27 cellular contexts compared by ENCODE assay signal in genomic region chr3:57184516-57184915, GRCh38. TPM values are rescaled to one million over a fixed set of nuclear protein-coding genes. Genes with fewer than 3 reads are reported as not detected.
DNase-seq lines count a peak whose midpoint lies in the region; ATAC-seq, FAIRE-seq and TF ChIP-seq lines count a peak whose summit lies in the region.
"Had no signal": no experiment of that assay in that cellular context is flagged by ENCODE, and none has a peak within 500 bp of the region (broad histone marks: within the 10 kb centered on the region; RNA-seq: fewer than 3 reads in every experiment).

No MANE protein-coding gene starts in this region.

- no peak overlapping the region for H3K14ac ChIP-seq in H1 (ENCODE audit: insufficient read length)

- H3K23ac ChIP-seq in H1 (ENCODE audit: insufficient read length) (no peak overlapping the region), mesendoderm (ENCODE audit: low read length) (no peak overlapping the region)

- H4K8ac ChIP-seq in H1 (ENCODE audit: extremely low read depth, insufficient read depth, low read length) (no peak overlapping the region), mesendoderm (ENCODE audit: low read depth, low read length) (no peak overlapping the region)

- no peak overlapping the region for H2BK20ac ChIP-seq in H1 (ENCODE audit: low read length)

- H2BK15ac ChIP-seq in H1 (ENCODE audit: low read length) (no peak overlapping the region), mesendoderm (replicated peaks; ENCODE audit: low read depth) (no peak overlapping the region)

- H3K56ac ChIP-seq in H1 (replicated peaks; ENCODE audit: insufficient read length, low read depth, low read length) (no peak overlapping the region), mesendoderm (ENCODE audit: low read length) (no peak overlapping the region)

- H3K9ac ChIP-seq in H1 (replicated peaks in 1 of 4; ENCODE audit: extremely low read depth in 1 of 4, low read depth in 3 of 4, low read length in 3 of 4) = no peak overlapping the region
- H3K9ac ChIP-seq in mesendoderm (ENCODE audit: low read length) = no peak overlapping the region
- H3K9ac ChIP-seq: KMS-11 had no signal

- H4K20me1 ChIP-seq in H1 (replicated peaks in 1 of 2; ENCODE audit: control insufficient read depth in 1 of 2, insufficient read depth in 2 of 2, low read length in 2 of 2) = no peaks in the 10 kb centered on the region

- H3K27me3 ChIP-seq in H1 (replicated peaks in 1 of 4; ENCODE audit: control insufficient read depth in 3 of 4, extremely low read depth in 1 of 4, insufficient read depth in 3 of 4, low read length in 3 of 4) (no peaks in the 10 kb centered on the region), mesendoderm (ENCODE audit: insufficient read depth, low read length, poor library complexity) (no peaks in the 10 kb centered on the region)
- H3K27me3 ChIP-seq in CD4-positive, alpha-beta T cell (ENCODE audit: control insufficient read depth, insufficient read depth, low read length) = no peaks in the 10 kb centered on the region
- H3K27me3 ChIP-seq: BE2C, breast epithelium, neutrophil had no signal

- H3K23me2 ChIP-seq in H1 (ENCODE audit: low read depth, low read length) = no peaks in the 10 kb centered on the region

- DNase-seq in AG10803 (ENCODE audit: low read depth) (peak; percentile 44), NCI-H82 (lab: John Stamatoyannopoulos, UW) (peak; percentile 87), H1 (ENCODE audit: low read depth in 1 of 2, low spot score in 2 of 2) (no peak), mesendoderm (peak; percentile 47), NCI-H2227 (lab: John Stamatoyannopoulos, UW; ENCODE audit: unreplicated experiment) (no peak)
- DNase-seq in CD4-positive, alpha-beta T cell = no peak
- no peak for DNase-seq in activated CD4-positive, alpha-beta T cell treated with anti-CD3 and anti-CD28 coated beads for 4 hours
- DNase-seq: activated CD4-positive, alpha-beta T cell treated with anti-CD3 and anti-CD28 coated beads for 48 hours; activated naive CD4-positive, alpha-beta T cell treated with anti-CD3 and anti-CD28 coated beads for 36 hours; activated T-cell treated with anti-CD3 and anti-CD28 coated beads, Interleukin-2, amount 50 U/mL, for 72 hours; amniotic stem cell; BE2C; Caco-2; effector memory CD4-positive, alpha-beta T cell; kidney glomerular epithelial cell; NCI-H1436 treated with DMSO at 0.1 percent for 48 hours; NCI-H2171; NCI-H524 treated with DMSO at 0.1 percent for 48 hours; stimulated activated CD8-positive, alpha-beta memory T cell treated with anti-CD3 and anti-CD28 coated beads, Interleukin-4, amount 100 ng/mL, for 48 hours; T-helper 17 cell; trophoblast cell had no signal

- H2AFZ ChIP-seq in H1 (ENCODE audit: low read length) = 0 out of 2 replicates have a peak overlapping the region, but pooled peaks have one; percentile 2

- H3K4me2 ChIP-seq in H1 (ENCODE audit: insufficient read depth in 1 of 2, low read depth in 2 of 2, low read length in 2 of 2) = no peak overlapping the region
- no peak overlapping the region for H3K4me2 ChIP-seq in mesendoderm (ENCODE audit: low read length)
- H3K4me2 ChIP-seq: KMS-11 had no signal

- CTCF ChIA-PET in H1 (lab: Charles Lee; ENCODE audit: partially characterized antibody) = interaction anchor here (0.6 to 2.3 kb wide), 8 partner anchors 13 to 194 kb away, joined by 3 to 7 read pairs (median 4); no protein-coding TSS in a partner anchor
- CTCF ChIA-PET in CD4-positive, alpha-beta T cell (lab: Charles Lee) = no interaction called here

- H3K9me3 Mint-ChIP-seq in CD4-positive, alpha-beta T cell = no peaks in the 10 kb centered on the region
- H3K9me3 Mint-ChIP-seq: activated naive CD4-positive, alpha-beta T cell treated with anti-CD3 and anti-CD28 coated beads for 36 hours; activated T-cell treated with anti-CD3 and anti-CD28 coated beads, Interleukin-2, amount 50 U/mL, for 72 hours had no signal

- intact Hi-C loops in CD4-positive, alpha-beta T cell (cut with DNase I, micrococcal nuclease) = no loop called here

- no peaks in the 10 kb centered on the region for H3K79me2 ChIP-seq in H1 (ENCODE audit: control insufficient read depth in 1 of 2, insufficient read depth in 2 of 2, low read length in 2 of 2)
- no peaks in the 10 kb centered on the region for H3K79me2 ChIP-seq in mesendoderm (ENCODE audit: control insufficient read depth, insufficient read depth, low read length)

- TF ChIP-seq RAD21 in H1 (IDR thresholded peaks at IDR 0.05 in 1 of 2, conservative IDR thresholded peaks at IDR 0.05 in 1 of 2; ENCODE audit: low read depth in 2 of 2, low read length in 2 of 2) = no peak

- no peak for TF ChIP-seq CTCF in AG10803 (conservative IDR thresholded peaks at IDR 0.05; ENCODE audit: low read length)
- no peak for TF ChIP-seq CTCF in H1 (IDR thresholded peaks at IDR 0.05; ENCODE audit: control extremely low read depth in 1 of 3, insufficient read depth in 1 of 3, low read depth in 1 of 3, low read length in 3 of 3)
- TF ChIP-seq CTCF in CD4-positive, alpha-beta T cell (IDR thresholded peaks at IDR 0.05) = no peak

- H3K4me3 ChIP-seq in AG10803 (ENCODE audit: low read length) (no peak overlapping the region), H1 (ENCODE audit: extremely low read depth in 1 of 4, insufficient read depth in 2 of 4, low read depth in 3 of 4, low read length in 4 of 4) (no peak overlapping the region), mesendoderm (ENCODE audit: low read length) (no peak overlapping the region)
- H3K4me3 ChIP-seq: breast epithelium had no signal

- H2BK120ac ChIP-seq in H1 (replicated peaks; ENCODE audit: low read depth, low read length) (no peak overlapping the region), mesendoderm (ENCODE audit: low read depth, low read length) (no peak overlapping the region)

- H3K36me3 Mint-ChIP-seq in CD4-positive, alpha-beta T cell (ENCODE audit: low read depth) = no peaks in the 10 kb centered on the region

- ATAC-seq in CD4-positive, alpha-beta T cell (ENCODE audit: poor library complexity) = no peak
- no peak for ATAC-seq in GM18873 (IDR thresholded peaks at IDR 0.05; ENCODE audit: low FRiP score, unreplicated experiment)
- ATAC-seq: activated T-cell treated with anti-CD3 and anti-CD28 coated beads, Interleukin-2, amount 50 U/mL, for 72 hours; T-helper 17 cell had no signal

- H4K91ac ChIP-seq in H1 (replicated peaks; ENCODE audit: insufficient read length, low read length) = no peak overlapping the region

- no peak for FAIRE-seq in H1 (lab: Jason Lieb, UNC)
- FAIRE-seq: colon had no signal

- H2AK5ac ChIP-seq in H1 (ENCODE audit: low read depth, low read length) = no peak overlapping the region
- H2AK5ac ChIP-seq in mesendoderm (ENCODE audit: low read length) = no peak overlapping the region

- no peak overlapping the region for H4K5ac ChIP-seq in H1 (ENCODE audit: insufficient read length, low read depth, low read length)
- H4K5ac ChIP-seq in mesendoderm (ENCODE audit: low read length) = no peak overlapping the region

- peaks cover under 1% of the 10 kb centered on the region for H3K27me3 Mint-ChIP-seq in CD4-positive, alpha-beta T cell

- WGBS in H1 (ENCODE audit: extremely low coverage in 1 of 2, insufficient coverage in 1 of 2, insufficient read length in 1 of 2, insufficient replicate concordance in 2 of 2, low coverage in 1 of 2, low lambda C conversion rate in 2 of 2, missing lambda C conversion rate in 1 of 2), 2 experiments = 63% methylated on average over 6 of the region's 6 CpGs; no CpG with 5 or more reads in 1 of the 2 experiments
- no CpG with 5 or more reads among the region's 6 CpGs for WGBS in mesendoderm (ENCODE audit: extremely low coverage, insufficient coverage, low lambda C conversion rate)

- no peak overlapping the region for H3K4ac ChIP-seq in H1 (replicated peaks; ENCODE audit: insufficient read length, low read depth, low read length)
- H3K4ac ChIP-seq in mesendoderm (ENCODE audit: low read depth, low read length) = no peak overlapping the region

- no peak for TF ChIP-seq EP300 in H1 (IDR thresholded peaks at IDR 0.05; ENCODE audit: borderline replicate concordance in 1 of 2, low read depth in 2 of 2, low read length in 2 of 2)

- no peaks in the 10 kb centered on the region for H3K36me3 ChIP-seq in H1 (ENCODE audit: control insufficient read depth in 2 of 4, insufficient read depth in 4 of 4, low read length in 3 of 4)
- no peaks in the 10 kb centered on the region for H3K36me3 ChIP-seq in mesendoderm (ENCODE audit: control insufficient read depth, insufficient read depth, low read length)
- H3K36me3 ChIP-seq: BE2C, breast epithelium, neutrophil had no signal

- H2BK5ac ChIP-seq in H1 (ENCODE audit: low read depth, low read length) (no peak overlapping the region), mesendoderm (ENCODE audit: low read length) (no peak overlapping the region)

- H3K4me1 Mint-ChIP-seq in CD4-positive, alpha-beta T cell (ENCODE audit: low read depth) = no peaks in the 10 kb centered on the region
- H3K4me1 Mint-ChIP-seq: T-helper 17 cell had no signal

- no peak overlapping the region for H3K4me3 Mint-ChIP-seq in CD4-positive, alpha-beta T cell
- H3K4me3 Mint-ChIP-seq: activated naive CD4-positive, alpha-beta T cell treated with anti-CD3 and anti-CD28 coated beads for 36 hours; activated T-cell treated with anti-CD3 and anti-CD28 coated beads, Interleukin-2, amount 50 U/mL, for 72 hours; T-helper 17 cell had no signal

- H3K9me3 ChIP-seq in H1 (ENCODE audit: insufficient read depth in 2 of 2, low read depth in 1 of 2, low read length in 1 of 2) = no peaks in the 10 kb centered on the region
- H3K9me3 ChIP-seq in CD4-positive, alpha-beta T cell (ENCODE audit: control insufficient read depth, low read length) = no peaks in the 10 kb centered on the region
- H3K9me3 ChIP-seq: BE2C, breast epithelium, Caco-2, neutrophil had no signal

- H3K27ac ChIP-seq in H1 (ENCODE audit: low read depth, low read length) = no peak overlapping the region
- no peak overlapping the region for H3K27ac ChIP-seq in mesendoderm (ENCODE audit: low read depth, low read length)
- no peak overlapping the region for H3K27ac ChIP-seq in CD4-positive, alpha-beta T cell (ENCODE audit: low read depth, low read length)
- H3K27ac ChIP-seq: breast epithelium, KMS-11, neutrophil had no signal

- H3K4me1 ChIP-seq in H1 (replicated peaks in 1 of 4; ENCODE audit: control insufficient read depth in 3 of 4, insufficient read depth in 4 of 4, low read length in 3 of 4) (no peaks in the 10 kb centered on the region), mesendoderm (ENCODE audit: control insufficient read depth, low read depth, low read length) (no peaks in the 10 kb centered on the region)
- H3K4me1 ChIP-seq: BE2C, breast epithelium, Caco-2 had no signal

- H3K27ac Mint-ChIP-seq in CD4-positive, alpha-beta T cell = no peak overlapping the region
- H3K27ac Mint-ChIP-seq: activated naive CD4-positive, alpha-beta T cell treated with anti-CD3 and anti-CD28 coated beads for 36 hours; activated T-cell treated with anti-CD3 and anti-CD28 coated beads, Interleukin-2, amount 50 U/mL, for 72 hours; T-helper 17 cell had no signal

- POLR2A ChIA-PET in H1 (lab: Charles Lee; ENCODE audit: partially characterized antibody) = no interaction called here
- POLR2A ChIA-PET in CD4-positive, alpha-beta T cell (lab: Charles Lee) = no interaction called here

- no peak for TF ChIP-seq POLR2A in H1 (IDR thresholded peaks at IDR 0.05; ENCODE audit: control extremely low read depth in 1 of 2, low read depth in 2 of 2, low read length in 2 of 2)

- H2BK12ac ChIP-seq in H1 (ENCODE audit: low read depth, low read length) = no peak overlapping the region

- H3K18ac ChIP-seq in H1 (ENCODE audit: extremely low read depth, low read length) = no peak overlapping the region
- no peak overlapping the region for H3K18ac ChIP-seq in mesendoderm (ENCODE audit: low read length)

- H3K79me1 ChIP-seq in H1 (ENCODE audit: low read depth, low read length) = no peaks in the 10 kb centered on the region
- no peaks in the 10 kb centered on the region for H3K79me1 ChIP-seq in mesendoderm (ENCODE audit: low read length)

RNA-seq across cellular contexts. Expression of gene HESX1, which starts 15.3 kb away (rescaled TPM):
- 9.0 and 12.0 TPM in 2 replicates for total RNA-seq in H1 (2021; fragmentation: NEBNext Ultra II Directional; extraction: Animal tissue kit (Norgen Biotek cat#: 25700))
- 5.5 and 7.1 TPM in 2 replicates for polyA plus RNA-seq in H1 (2011; rRNA removed)
- polyA plus RNA-seq in H1 (2011; cell fraction: cytosol; rRNA removed) = 7.9 TPM
- 3.4 TPM for polyA plus RNA-seq in H1 (2011; cell fraction: nucleus; rRNA removed)
- 5.3 to 12.9 TPM (median 5.7 TPM) in 4 replicates for polyA plus RNA-seq in H1 (2012, experiment 1 of 2)
- 2.7 TPM for polyA plus RNA-seq in H1 (2012, experiment 2 of 2)
- polyA plus RNA-seq in H1 (2013, experiment 1 of 2) = 7.4 TPM
- 7.3 TPM for polyA plus RNA-seq in H1 (2013, experiment 2 of 2)
- 3.6 and 3.9 TPM in 2 replicates for polyA minus RNA-seq in H1 (2011; rRNA and poly(A)+ RNA removed)
- polyA minus RNA-seq in H1 (2011; cell fraction: cytosol; rRNA and poly(A)+ RNA removed) = 3.0 TPM
- polyA minus RNA-seq in H1 (2011; cell fraction: nucleus; rRNA and poly(A)+ RNA removed) = 4.4 TPM
- 1.3 TPM for polyA plus RNA-seq in mesendoderm (2013, experiment 1 of 2)
- polyA plus RNA-seq in mesendoderm (2013, experiment 2 of 2) = 1.4 TPM
- under 1 TPM in 1 of 2 experiments, not detected in 1; 0.39 TPM for total RNA-seq in CD4-positive, alpha-beta T cell
- total RNA-seq: A172 had no signal

RNA-seq across cellular contexts. Expression of gene IL17RD, which starts 19.4 kb away (rescaled TPM):
- total RNA-seq in H1 (2021; fragmentation: NEBNext Ultra II Directional; extraction: Animal tissue kit (Norgen Biotek cat#: 25700)) = 41.3 and 48.9 TPM in 2 replicates
- 10.9 and 15.4 TPM in 2 replicates for polyA plus RNA-seq in H1 (2011; rRNA removed)
- polyA plus RNA-seq in H1 (2011; cell fraction: cytosol; rRNA removed) = 10.1 TPM
- 28.2 TPM for polyA plus RNA-seq in H1 (2011; cell fraction: nucleus; rRNA removed)
- 9.5 to 14.9 TPM (median 12.6 TPM) in 4 replicates for polyA plus RNA-seq in H1 (2012, experiment 1 of 2)
- 2.0 TPM for polyA plus RNA-seq in H1 (2012, experiment 2 of 2)
- 50.8 TPM for polyA plus RNA-seq in H1 (2013, experiment 1 of 2)
- 58.0 TPM for polyA plus RNA-seq in H1 (2013, experiment 2 of 2)
- polyA minus RNA-seq in H1 (2011; rRNA and poly(A)+ RNA removed) = 39.3 and 40.6 TPM in 2 replicates
- 19.2 TPM for polyA minus RNA-seq in H1 (2011; cell fraction: cytosol; rRNA and poly(A)+ RNA removed)
- 33.9 TPM for polyA minus RNA-seq in H1 (2011; cell fraction: nucleus; rRNA and poly(A)+ RNA removed)
- polyA plus RNA-seq in mesendoderm (2013, experiment 1 of 2) = 69.8 TPM
- 70.2 TPM for polyA plus RNA-seq in mesendoderm (2013, experiment 2 of 2)
- not detected for total RNA-seq in CD4-positive, alpha-beta T cell
- total RNA-seq: T-helper 17 cell had no signal

RNA-seq across cellular contexts. Expression of gene APPL1, which starts 43.0 kb away (rescaled TPM):
- 30.7 and 34.4 TPM in 2 replicates for total RNA-seq in H1 (2021; fragmentation: NEBNext Ultra II Directional; extraction: Animal tissue kit (Norgen Biotek cat#: 25700))
- polyA plus RNA-seq in H1 (2011; rRNA removed) = 5.9 and 9.4 TPM in 2 replicates
- polyA plus RNA-seq in H1 (2011; cell fraction: cytosol; rRNA removed) = 9.1 TPM
- 13.0 TPM for polyA plus RNA-seq in H1 (2011; cell fraction: nucleus; rRNA removed)
- polyA plus RNA-seq in H1 (2012, experiment 1 of 2) = 9.3 to 22.5 TPM (median 12.6 TPM) in 4 replicates
- 0.76 TPM for polyA plus RNA-seq in H1 (2012, experiment 2 of 2)
- 25.9 TPM for polyA plus RNA-seq in H1 (2013, experiment 1 of 2)
- 28.4 TPM for polyA plus RNA-seq in H1 (2013, experiment 2 of 2)
- 36.2 and 40.6 TPM in 2 replicates for polyA minus RNA-seq in H1 (2011; rRNA and poly(A)+ RNA removed)
- 24.8 TPM for polyA minus RNA-seq in H1 (2011; cell fraction: cytosol; rRNA and poly(A)+ RNA removed)
- polyA minus RNA-seq in H1 (2011; cell fraction: nucleus; rRNA and poly(A)+ RNA removed) = 68.4 TPM
- polyA plus RNA-seq in mesendoderm (2013, experiment 1 of 2) = 26.5 TPM
- polyA plus RNA-seq in mesendoderm (2013, experiment 2 of 2) = 26.4 TPM
- total RNA-seq in CD4-positive, alpha-beta T cell = 10 to 100 TPM; 21.3 to 22.9 TPM

Comparison
In these comparisons a context has a peak if more than half of its experiments do, and no peak if none do; other contexts are left out.
1. DNase-seq: peak in AG10803 (single experiment), NCI-H82 (single experiment) and mesendoderm (single experiment); none in H1 (0 of 2), CD4-positive, alpha-beta T cell (0 of 10), activated CD4-positive, alpha-beta T cell treated with anti-CD3 and anti-CD28 coated beads for 4 hours (0 of 2) and NCI-H2227 (single experiment).
2. RNA of gene IL17RD, which starts 19.4 kb away (total RNA-seq): 41.3 to 48.9 TPM in H1; not detected in CD4-positive, alpha-beta T cell; every median in the first group is over 10 times any median in the second.